In the genomic region with DNA sequence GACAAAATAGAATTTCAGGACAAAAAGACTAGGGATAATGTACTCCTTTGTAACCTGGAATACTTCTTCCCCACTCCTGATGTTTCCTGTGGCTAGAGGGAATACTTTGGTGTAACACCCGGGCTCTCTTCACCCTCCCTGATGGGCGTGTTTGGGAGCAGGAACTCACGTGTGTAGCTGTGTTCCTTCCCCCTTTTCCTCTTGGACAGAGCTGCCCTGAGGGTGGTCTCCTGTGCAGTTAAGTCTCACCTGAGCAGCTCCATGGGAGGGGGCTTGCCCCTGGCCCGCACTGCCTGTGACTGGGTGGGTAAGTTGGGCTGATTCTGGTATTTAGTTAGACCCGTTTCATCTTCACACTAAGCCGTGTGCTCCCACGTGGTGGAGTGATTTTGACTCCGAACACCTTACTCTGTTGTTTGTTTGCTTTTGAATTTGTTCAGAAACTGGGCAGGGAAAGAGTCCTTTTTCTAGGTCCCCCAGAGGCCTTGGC, we compare ENCODE assay signal across 1 cellular context.
TF ChIP-seq lines count a peak whose summit lies in the region.

No MANE protein-coding gene starts in this region.

TF ChIP-seq in HepG2, 621 proteins besides CTCF, POLR2A, EP300 and RAD21 (continued from another document and continues in another):
- TF ChIP-seq, protein P1, sequence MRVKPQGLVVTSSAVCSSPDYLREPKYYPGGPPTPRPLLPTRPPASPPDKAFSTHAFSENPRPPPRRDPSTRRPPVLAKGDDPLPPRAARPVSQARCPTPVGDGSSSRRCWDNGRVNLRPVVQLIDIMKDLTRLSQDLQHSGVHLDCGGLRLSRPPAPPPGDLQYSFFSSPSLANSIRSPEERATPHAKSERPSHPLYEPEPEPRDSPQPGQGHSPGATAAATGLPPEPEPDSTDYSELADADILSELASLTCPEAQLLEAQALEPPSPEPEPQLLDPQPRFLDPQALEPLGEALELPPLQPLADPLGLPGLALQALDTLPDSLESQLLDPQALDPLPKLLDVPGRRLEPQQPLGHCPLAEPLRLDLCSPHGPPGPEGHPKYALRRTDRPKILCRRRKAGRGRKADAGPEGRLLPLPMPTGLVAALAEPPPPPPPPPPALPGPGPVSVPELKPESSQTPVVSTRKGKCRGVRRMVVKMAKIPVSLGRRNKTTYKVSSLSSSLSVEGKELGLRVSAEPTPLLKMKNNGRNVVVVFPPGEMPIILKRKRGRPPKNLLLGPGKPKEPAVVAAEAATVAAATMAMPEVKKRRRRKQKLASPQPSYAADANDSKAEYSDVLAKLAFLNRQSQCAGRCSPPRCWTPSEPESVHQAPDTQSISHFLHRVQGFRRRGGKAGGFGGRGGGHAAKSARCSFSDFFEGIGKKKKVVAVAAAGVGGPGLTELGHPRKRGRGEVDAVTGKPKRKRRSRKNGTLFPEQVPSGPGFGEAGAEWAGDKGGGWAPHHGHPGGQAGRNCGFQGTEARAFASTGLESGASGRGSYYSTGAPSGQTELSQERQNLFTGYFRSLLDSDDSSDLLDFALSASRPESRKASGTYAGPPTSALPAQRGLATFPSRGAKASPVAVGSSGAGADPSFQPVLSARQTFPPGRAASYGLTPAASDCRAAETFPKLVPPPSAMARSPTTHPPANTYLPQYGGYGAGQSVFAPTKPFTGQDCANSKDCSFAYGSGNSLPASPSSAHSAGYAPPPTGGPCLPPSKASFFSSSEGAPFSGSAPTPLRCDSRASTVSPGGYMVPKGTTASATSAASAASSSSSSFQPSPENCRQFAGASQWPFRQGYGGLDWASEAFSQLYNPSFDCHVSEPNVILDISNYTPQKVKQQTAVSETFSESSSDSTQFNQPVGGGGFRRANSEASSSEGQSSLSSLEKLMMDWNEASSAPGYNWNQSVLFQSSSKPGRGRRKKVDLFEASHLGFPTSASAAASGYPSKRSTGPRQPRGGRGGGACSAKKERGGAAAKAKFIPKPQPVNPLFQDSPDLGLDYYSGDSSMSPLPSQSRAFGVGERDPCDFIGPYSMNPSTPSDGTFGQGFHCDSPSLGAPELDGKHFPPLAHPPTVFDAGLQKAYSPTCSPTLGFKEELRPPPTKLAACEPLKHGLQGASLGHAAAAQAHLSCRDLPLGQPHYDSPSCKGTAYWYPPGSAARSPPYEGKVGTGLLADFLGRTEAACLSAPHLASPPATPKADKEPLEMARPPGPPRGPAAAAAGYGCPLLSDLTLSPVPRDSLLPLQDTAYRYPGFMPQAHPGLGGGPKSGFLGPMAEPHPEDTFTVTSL (CRISPR knock-in tag; IDR thresholded peaks at IDR 0.05; ENCODE audit: borderline replicate concordance) = no peak
- TF ChIP-seq, protein P2, sequence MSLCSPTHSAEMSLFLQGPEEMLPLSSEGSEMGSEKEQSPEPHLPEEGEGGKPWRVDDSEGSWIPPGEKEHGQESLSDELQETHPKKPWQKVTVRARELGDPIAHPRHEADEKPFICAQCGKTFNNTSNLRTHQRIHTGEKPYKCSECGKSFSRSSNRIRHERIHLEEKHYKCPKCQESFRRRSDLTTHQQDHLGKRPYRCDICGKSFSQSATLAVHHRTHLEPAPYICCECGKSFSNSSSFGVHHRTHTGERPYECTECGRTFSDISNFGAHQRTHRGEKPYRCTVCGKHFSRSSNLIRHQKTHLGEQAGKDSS (CRISPR knock-in tag; IDR thresholded peaks at IDR 0.05; ENCODE audit: borderline replicate concordance, low read depth) = peak; percentile 84; the same call in 1 of the 2 replicates
- TF ChIP-seq ZNF550 (CRISPR knock-in tag; IDR thresholded peaks at IDR 0.05; ENCODE audit: borderline replicate concordance) (0 out of 2 replicates have a peak, but pooled peaks have one; percentile 35), RAD51 (IDR thresholded peaks at IDR 0.05; ENCODE audit: borderline replicate concordance) (no peak), ZNF274 (CRISPR knock-in tag; IDR thresholded peaks at IDR 0.05) (peak; percentile 83), HOXA3 (CRISPR knock-in tag; IDR thresholded peaks at IDR 0.05) (peak; percentile 84), ZFP37 (CRISPR knock-in tag; IDR thresholded peaks at IDR 0.05; ENCODE audit: borderline replicate concordance) (peak; percentile 96; the same call in 1 of the 2 replicates), ARNT (IDR thresholded peaks at IDR 0.05) (no peak), ZNF121 (CRISPR knock-in tag; IDR thresholded peaks at IDR 0.05) (no peak), KDM2A (CRISPR knock-in tag; IDR thresholded peaks at IDR 0.05; ENCODE audit: borderline replicate concordance, low read depth) (peak; percentile 82; the same call in 1 of the 2 replicates), MED8 (CRISPR knock-in tag; IDR thresholded peaks at IDR 0.05; ENCODE audit: insufficient replicate concordance) (no peak), ZNF619 (CRISPR knock-in tag; IDR thresholded peaks at IDR 0.05) (peak; percentile 78; the same call in 1 of the 2 replicates), SOX5 (CRISPR knock-in tag; IDR thresholded peaks at IDR 0.05; ENCODE audit: borderline replicate concordance) (peak; percentile 76; the same call in 1 of the 2 replicates), ZNF781 (CRISPR knock-in tag; IDR thresholded peaks at IDR 0.05; ENCODE audit: borderline replicate concordance, not compliant biosample characterization) (peak; percentile 74), SATB2 (CRISPR knock-in tag; IDR thresholded peaks at IDR 0.05) (no peak), TBX2 (CRISPR knock-in tag; IDR thresholded peaks at IDR 0.05; ENCODE audit: borderline replicate concordance) (peak; percentile 51), MATR3 (CRISPR knock-in tag; IDR thresholded peaks at IDR 0.05) (no peak), AKAP8 (CRISPR knock-in tag; IDR thresholded peaks at IDR 0.05) (no peak)
- TF ChIP-seq, protein P3, sequence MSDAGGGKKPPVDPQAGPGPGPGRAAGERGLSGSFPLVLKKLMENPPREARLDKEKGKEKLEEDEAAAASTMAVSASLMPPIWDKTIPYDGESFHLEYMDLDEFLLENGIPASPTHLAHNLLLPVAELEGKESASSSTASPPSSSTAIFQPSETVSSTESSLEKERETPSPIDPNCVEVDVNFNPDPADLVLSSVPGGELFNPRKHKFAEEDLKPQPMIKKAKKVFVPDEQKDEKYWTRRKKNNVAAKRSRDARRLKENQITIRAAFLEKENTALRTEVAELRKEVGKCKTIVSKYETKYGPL (CRISPR knock-in tag; IDR thresholded peaks at IDR 0.05) = no peak; the same call in 1 of the 2 replicates
- TF ChIP-seq, protein P4, sequence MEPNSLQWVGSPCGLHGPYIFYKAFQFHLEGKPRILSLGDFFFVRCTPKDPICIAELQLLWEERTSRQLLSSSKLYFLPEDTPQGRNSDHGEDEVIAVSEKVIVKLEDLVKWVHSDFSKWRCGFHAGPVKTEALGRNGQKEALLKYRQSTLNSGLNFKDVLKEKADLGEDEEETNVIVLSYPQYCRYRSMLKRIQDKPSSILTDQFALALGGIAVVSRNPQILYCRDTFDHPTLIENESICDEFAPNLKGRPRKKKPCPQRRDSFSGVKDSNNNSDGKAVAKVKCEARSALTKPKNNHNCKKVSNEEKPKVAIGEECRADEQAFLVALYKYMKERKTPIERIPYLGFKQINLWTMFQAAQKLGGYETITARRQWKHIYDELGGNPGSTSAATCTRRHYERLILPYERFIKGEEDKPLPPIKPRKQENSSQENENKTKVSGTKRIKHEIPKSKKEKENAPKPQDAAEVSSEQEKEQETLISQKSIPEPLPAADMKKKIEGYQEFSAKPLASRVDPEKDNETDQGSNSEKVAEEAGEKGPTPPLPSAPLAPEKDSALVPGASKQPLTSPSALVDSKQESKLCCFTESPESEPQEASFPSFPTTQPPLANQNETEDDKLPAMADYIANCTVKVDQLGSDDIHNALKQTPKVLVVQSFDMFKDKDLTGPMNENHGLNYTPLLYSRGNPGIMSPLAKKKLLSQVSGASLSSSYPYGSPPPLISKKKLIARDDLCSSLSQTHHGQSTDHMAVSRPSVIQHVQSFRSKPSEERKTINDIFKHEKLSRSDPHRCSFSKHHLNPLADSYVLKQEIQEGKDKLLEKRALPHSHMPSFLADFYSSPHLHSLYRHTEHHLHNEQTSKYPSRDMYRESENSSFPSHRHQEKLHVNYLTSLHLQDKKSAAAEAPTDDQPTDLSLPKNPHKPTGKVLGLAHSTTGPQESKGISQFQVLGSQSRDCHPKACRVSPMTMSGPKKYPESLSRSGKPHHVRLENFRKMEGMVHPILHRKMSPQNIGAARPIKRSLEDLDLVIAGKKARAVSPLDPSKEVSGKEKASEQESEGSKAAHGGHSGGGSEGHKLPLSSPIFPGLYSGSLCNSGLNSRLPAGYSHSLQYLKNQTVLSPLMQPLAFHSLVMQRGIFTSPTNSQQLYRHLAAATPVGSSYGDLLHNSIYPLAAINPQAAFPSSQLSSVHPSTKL (CRISPR knock-in tag; IDR thresholded peaks at IDR 0.05) = peak; percentile 71
- TF ChIP-seq, protein P5, sequence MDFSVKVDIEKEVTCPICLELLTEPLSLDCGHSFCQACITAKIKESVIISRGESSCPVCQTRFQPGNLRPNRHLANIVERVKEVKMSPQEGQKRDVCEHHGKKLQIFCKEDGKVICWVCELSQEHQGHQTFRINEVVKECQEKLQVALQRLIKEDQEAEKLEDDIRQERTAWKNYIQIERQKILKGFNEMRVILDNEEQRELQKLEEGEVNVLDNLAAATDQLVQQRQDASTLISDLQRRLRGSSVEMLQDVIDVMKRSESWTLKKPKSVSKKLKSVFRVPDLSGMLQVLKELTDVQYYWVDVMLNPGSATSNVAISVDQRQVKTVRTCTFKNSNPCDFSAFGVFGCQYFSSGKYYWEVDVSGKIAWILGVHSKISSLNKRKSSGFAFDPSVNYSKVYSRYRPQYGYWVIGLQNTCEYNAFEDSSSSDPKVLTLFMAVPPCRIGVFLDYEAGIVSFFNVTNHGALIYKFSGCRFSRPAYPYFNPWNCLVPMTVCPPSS (IDR thresholded peaks at IDR 0.05) = no peak
- TF ChIP-seq, protein P6, sequence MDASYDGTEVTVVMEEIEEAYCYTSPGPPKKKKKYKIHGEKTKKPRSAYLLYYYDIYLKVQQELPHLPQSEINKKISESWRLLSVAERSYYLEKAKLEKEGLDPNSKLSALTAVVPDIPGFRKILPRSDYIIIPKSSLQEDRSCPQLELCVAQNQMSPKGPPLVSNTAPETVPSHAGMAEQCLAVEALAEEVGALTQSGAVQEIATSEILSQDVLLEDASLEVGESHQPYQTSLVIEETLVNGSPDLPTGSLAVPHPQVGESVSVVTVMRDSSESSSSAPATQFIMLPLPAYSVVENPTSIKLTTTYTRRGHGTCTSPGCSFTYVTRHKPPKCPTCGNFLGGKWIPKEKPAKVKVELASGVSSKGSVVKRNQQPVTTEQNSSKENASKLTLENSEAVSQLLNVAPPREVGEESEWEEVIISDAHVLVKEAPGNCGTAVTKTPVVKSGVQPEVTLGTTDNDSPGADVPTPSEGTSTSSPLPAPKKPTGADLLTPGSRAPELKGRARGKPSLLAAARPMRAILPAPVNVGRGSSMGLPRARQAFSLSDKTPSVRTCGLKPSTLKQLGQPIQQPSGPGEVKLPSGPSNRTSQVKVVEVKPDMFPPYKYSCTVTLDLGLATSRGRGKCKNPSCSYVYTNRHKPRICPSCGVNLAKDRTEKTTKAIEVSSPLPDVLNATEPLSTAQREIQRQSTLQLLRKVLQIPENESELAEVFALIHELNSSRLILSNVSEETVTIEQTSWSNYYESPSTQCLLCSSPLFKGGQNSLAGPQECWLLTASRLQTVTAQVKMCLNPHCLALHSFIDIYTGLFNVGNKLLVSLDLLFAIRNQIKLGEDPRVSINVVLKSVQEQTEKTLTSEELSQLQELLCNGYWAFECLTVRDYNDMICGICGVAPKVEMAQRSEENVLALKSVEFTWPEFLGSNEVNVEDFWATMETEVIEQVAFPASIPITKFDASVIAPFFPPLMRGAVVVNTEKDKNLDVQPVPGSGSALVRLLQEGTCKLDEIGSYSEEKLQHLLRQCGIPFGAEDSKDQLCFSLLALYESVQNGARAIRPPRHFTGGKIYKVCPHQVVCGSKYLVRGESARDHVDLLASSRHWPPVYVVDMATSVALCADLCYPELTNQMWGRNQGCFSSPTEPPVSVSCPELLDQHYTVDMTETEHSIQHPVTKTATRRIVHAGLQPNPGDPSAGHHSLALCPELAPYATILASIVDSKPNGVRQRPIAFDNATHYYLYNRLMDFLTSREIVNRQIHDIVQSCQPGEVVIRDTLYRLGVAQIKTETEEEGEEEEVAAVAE (CRISPR knock-in tag; IDR thresholded peaks at IDR 0.05; ENCODE audit: borderline replicate concordance) = peak; percentile 84; the same call in 1 of the 2 replicates
- TF ChIP-seq, protein P7, sequence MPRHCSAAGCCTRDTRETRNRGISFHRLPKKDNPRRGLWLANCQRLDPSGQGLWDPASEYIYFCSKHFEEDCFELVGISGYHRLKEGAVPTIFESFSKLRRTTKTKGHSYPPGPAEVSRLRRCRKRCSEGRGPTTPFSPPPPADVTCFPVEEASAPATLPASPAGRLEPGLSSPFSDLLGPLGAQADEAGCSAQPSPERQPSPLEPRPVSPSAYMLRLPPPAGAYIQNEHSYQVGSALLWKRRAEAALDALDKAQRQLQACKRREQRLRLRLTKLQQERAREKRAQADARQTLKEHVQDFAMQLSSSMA (CRISPR knock-in tag; IDR thresholded peaks at IDR 0.05) = no peak
- TF ChIP-seq, protein P8, sequence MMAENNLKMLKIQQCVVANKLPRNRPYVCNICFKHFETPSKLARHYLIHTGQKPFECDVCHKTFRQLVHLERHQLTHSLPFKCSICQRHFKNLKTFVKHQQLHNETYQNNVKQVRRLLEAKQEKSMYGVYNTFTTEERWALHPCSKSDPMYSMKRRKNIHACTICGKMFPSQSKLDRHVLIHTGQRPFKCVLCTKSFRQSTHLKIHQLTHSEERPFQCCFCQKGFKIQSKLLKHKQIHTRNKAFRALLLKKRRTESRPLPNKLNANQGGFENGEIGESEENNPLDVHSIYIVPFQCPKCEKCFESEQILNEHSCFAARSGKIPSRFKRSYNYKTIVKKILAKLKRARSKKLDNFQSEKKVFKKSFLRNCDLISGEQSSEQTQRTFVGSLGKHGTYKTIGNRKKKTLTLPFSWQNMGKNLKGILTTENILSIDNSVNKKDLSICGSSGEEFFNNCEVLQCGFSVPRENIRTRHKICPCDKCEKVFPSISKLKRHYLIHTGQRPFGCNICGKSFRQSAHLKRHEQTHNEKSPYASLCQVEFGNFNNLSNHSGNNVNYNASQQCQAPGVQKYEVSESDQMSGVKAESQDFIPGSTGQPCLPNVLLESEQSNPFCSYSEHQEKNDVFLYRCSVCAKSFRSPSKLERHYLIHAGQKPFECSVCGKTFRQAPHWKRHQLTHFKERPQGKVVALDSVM (CRISPR knock-in tag; IDR thresholded peaks at IDR 0.05) = peak; percentile 44; the same call in 1 of the 2 replicates
- TF ChIP-seq, protein P9, sequence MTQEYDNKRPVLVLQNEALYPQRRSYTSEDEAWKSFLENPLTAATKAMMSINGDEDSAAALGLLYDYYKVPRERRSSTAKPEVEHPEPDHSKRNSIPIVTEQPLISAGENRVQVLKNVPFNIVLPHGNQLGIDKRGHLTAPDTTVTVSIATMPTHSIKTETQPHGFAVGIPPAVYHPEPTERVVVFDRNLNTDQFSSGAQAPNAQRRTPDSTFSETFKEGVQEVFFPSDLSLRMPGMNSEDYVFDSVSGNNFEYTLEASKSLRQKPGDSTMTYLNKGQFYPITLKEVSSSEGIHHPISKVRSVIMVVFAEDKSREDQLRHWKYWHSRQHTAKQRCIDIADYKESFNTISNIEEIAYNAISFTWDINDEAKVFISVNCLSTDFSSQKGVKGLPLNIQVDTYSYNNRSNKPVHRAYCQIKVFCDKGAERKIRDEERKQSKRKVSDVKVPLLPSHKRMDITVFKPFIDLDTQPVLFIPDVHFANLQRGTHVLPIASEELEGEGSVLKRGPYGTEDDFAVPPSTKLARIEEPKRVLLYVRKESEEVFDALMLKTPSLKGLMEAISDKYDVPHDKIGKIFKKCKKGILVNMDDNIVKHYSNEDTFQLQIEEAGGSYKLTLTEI (CRISPR knock-in tag; conservative IDR thresholded peaks at IDR 0.05) = no peak
- TF ChIP-seq, protein P10, sequence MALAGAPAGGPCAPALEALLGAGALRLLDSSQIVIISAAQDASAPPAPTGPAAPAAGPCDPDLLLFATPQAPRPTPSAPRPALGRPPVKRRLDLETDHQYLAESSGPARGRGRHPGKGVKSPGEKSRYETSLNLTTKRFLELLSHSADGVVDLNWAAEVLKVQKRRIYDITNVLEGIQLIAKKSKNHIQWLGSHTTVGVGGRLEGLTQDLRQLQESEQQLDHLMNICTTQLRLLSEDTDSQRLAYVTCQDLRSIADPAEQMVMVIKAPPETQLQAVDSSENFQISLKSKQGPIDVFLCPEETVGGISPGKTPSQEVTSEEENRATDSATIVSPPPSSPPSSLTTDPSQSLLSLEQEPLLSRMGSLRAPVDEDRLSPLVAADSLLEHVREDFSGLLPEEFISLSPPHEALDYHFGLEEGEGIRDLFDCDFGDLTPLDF (CRISPR knock-in tag; IDR thresholded peaks at IDR 0.05) = 0 out of 2 replicates have a peak, but pooled peaks have one; percentile 35
